ENCODE assay signal across 8 cellular contexts in genomic region chr19:15297416-15298224, GRCh38. TPM values are rescaled to one million over a fixed set of nuclear protein-coding genes. Genes with fewer than 3 reads are reported as not detected.
DNase-seq lines count a peak whose midpoint lies in the region; ATAC-seq and TF ChIP-seq lines count a peak whose summit lies in the region.

No MANE protein-coding gene starts in this region.

- H4K5ac ChIP-seq in mesendoderm (ENCODE audit: low read length): no peak overlapping the region

- peak; percentile 23 for TF ChIP-seq CTCF in astrocyte of the cerebellum (IDR thresholded peaks at IDR 0.05; ENCODE audit: low read depth, low read length, missing control alignments)

- H3K36me3 ChIP-seq in mesendoderm (ENCODE audit: control insufficient read depth, insufficient read depth, low read length): no peaks in the 10 kb centered on the region

- no peak for ATAC-seq in GM18858 (IDR thresholded peaks at IDR 0.05; ENCODE audit: unreplicated experiment)

- H3K4me3 ChIP-seq in astrocyte of the cerebellum (ENCODE audit: low read depth, low read length): no peak overlapping the region
- no peak overlapping the region for H3K4me3 ChIP-seq in mesendoderm (ENCODE audit: low read length)

- no CpG with 5 or more reads among the region's 10 CpGs for WGBS in mesendoderm (ENCODE audit: extremely low coverage, insufficient coverage, low lambda C conversion rate)

- H3K4me2 ChIP-seq in mesendoderm (ENCODE audit: low read length): no peak overlapping the region

- no peak overlapping the region for H2AK5ac ChIP-seq in mesendoderm (ENCODE audit: low read length)

- H2BK120ac ChIP-seq in mesendoderm (ENCODE audit: low read depth, low read length): no peak overlapping the region

- H3K27me3 ChIP-seq in mesendoderm (ENCODE audit: insufficient read depth, low read length, poor library complexity): no peaks in the 10 kb centered on the region

- peaks cover 16% of the 10 kb centered on the region for H3K4me1 ChIP-seq in mesendoderm (ENCODE audit: control insufficient read depth, low read depth, low read length)

- H2BK15ac ChIP-seq in mesendoderm (replicated peaks; ENCODE audit: low read depth): no peak overlapping the region

- no peak overlapping the region for H3K23ac ChIP-seq in mesendoderm (ENCODE audit: low read length)

- no peak overlapping the region for H3K4ac ChIP-seq in mesendoderm (ENCODE audit: low read depth, low read length)

- in situ Hi-C loops in astrocyte of the cerebellum (cut with HindIII; ENCODE audit: low sequenced_read_pairs): no loop called here

- DNase-seq in DMS53 treated with DMSO at 0.1 percent for 48 hours (lab: John Stamatoyannopoulos, UW; ENCODE audit: unreplicated experiment) (peak; percentile 90), NCI-H2029 (lab: John Stamatoyannopoulos, UW) (peak; percentile 84), astrocyte of the cerebellum (ENCODE audit: low read depth) (no peak), mesendoderm (peak; percentile 90), NCI-H2171 treated with DMSO at 0.1 percent for 48 hours (lab: John Stamatoyannopoulos, UW) (no peak), germinal center (ENCODE audit: low spot score) (no peak), cerebellar cortex (ENCODE audit: low spot score) (no peak)

- no peak overlapping the region for H3K18ac ChIP-seq in mesendoderm (ENCODE audit: low read length)

- H2BK5ac ChIP-seq in mesendoderm (ENCODE audit: low read length): no peak overlapping the region

- H3K27ac ChIP-seq in mesendoderm (ENCODE audit: low read depth, low read length): peak overlapping the region; percentile 36

- peaks cover 98% of the 10 kb centered on the region for H3K79me2 ChIP-seq in mesendoderm (ENCODE audit: control insufficient read depth, insufficient read depth, low read length)

- H4K8ac ChIP-seq in mesendoderm (ENCODE audit: low read depth, low read length): no peak overlapping the region

- H3K9ac ChIP-seq in mesendoderm (ENCODE audit: low read length): no peak overlapping the region

- peaks cover 9% of the 10 kb centered on the region for H3K79me1 ChIP-seq in mesendoderm (ENCODE audit: low read length)

- H3K56ac ChIP-seq in mesendoderm (ENCODE audit: low read length): no peak overlapping the region

RNA-seq across cellular contexts. Expression of gene BRD4, which starts 34.7 kb away (rescaled TPM):
- polyA plus RNA-seq in mesendoderm (2013, experiment 1 of 2): 94.5 TPM
- polyA plus RNA-seq in mesendoderm (2013, experiment 2 of 2): 93.4 TPM

Comparison
In these comparisons a context has a peak if more than half of its experiments do, and no peak if none do; other contexts are left out.
1. DNase-seq: peak in DMS53 treated with DMSO at 0.1 percent for 48 hours (single experiment), NCI-H2029 (single experiment) and mesendoderm (single experiment); none in astrocyte of the cerebellum (single experiment), NCI-H2171 treated with DMSO at 0.1 percent for 48 hours (single experiment), germinal center (single experiment) and cerebellar cortex (single experiment).